Comparison of ENCODE assay signal across 9 cellular contexts in genomic region chr1:247639381-247639981, GRCh38. TPM values are rescaled to one million over a fixed set of nuclear protein-coding genes. Genes with fewer than 3 reads are reported as not detected.
DNase-seq lines count a peak whose midpoint lies in the region; ATAC-seq and TF ChIP-seq lines count a peak whose summit lies in the region.
"Had no signal": no experiment of that assay in that cellular context is flagged by ENCODE, and none has a peak within 500 bp of the region (broad histone marks: within the 10 kb centered on the region; RNA-seq: fewer than 3 reads in every experiment).

No MANE protein-coding gene starts in this region.

- peak; percentile 25 for TF ChIP-seq POLR2A in transverse colon (IDR thresholded peaks at IDR 0.05)

- POLR2A ChIA-PET in CD8-positive, alpha-beta T cell (lab: Charles Lee), result no interaction called here

- peak in 4 of 7 experiments; percentile 2 to 22 (median 14) for DNase-seq in CD8-positive, alpha-beta T cell
- DNase-seq in T1000 (lab: John Stamatoyannopoulos, UW), result peak; percentile 87
- peak in 1 of 2 donors; percentile 16 for DNase-seq in fibroblast of lung (ENCODE audit: low read depth in 2 of 2)
- peak; percentile 69 for DNase-seq in neural crest cell (ENCODE audit: low read depth, low spot score)
- peak; percentile 90 for DNase-seq in transverse colon

- no peaks in the 10 kb centered on the region for H3K9me3 Mint-ChIP-seq in CD8-positive, alpha-beta T cell
- H3K9me3 Mint-ChIP-seq in neural crest cell, result peaks cover 5% of the 10 kb centered on the region

- H3K27me3 ChIP-seq in CD8-positive, alpha-beta T cell (ENCODE audit: insufficient read depth, low read length), result no peaks in the 10 kb centered on the region
- H3K27me3 ChIP-seq in fibroblast of lung (ENCODE audit: control insufficient read depth, insufficient read depth, low read length) (no peaks in the 10 kb centered on the region), transverse colon (no peaks in the 10 kb centered on the region)

- WGBS in transverse colon (ENCODE audit: low coverage in 1 of 2), 2 donors, result 38% methylated on average over 35 of the region's 55 CpGs; no CpG with 5 or more reads in 1 of the 2 donors

- TF ChIP-seq EP300 in transverse colon (IDR thresholded peaks at IDR 0.05; ENCODE audit: low read depth), result no peak

- no peak overlapping the region for H3K27ac Mint-ChIP-seq in CD8-positive, alpha-beta T cell
- no peak overlapping the region for H3K27ac Mint-ChIP-seq in neural crest cell (ENCODE audit: unreplicated experiment)

- peak overlapping the region; percentile 33 for H3K4me3 Mint-ChIP-seq in CD8-positive, alpha-beta T cell
- peak overlapping the region; percentile 56 for H3K4me3 Mint-ChIP-seq in neural crest cell

- in situ Hi-C loops in transverse colon (cut with MboI; ENCODE audit: low pct_ligation_motif_present in 1 of 4, low pct_unique_long_range_greater_than_20kb in 1 of 4, low sequenced_read_pairs in 3 of 4), result no loop called here

- H4K20me1 ChIP-seq in fibroblast of lung (ENCODE audit: control insufficient read depth, extremely low read depth, insufficient read depth, low read length), result no peaks in the 10 kb centered on the region

- TF ChIP-seq CTCF in CD8-positive, alpha-beta T cell (IDR thresholded peaks at IDR 0.05), result no peak
- TF ChIP-seq CTCF in fibroblast of lung (conservative IDR thresholded peaks at IDR 0.05 in 1 of 2, IDR thresholded peaks at IDR 0.05 in 1 of 2; ENCODE audit: low read depth in 1 of 2, low read length in 2 of 2) (no peak), neural crest cell (conservative IDR thresholded peaks at IDR 0.05) (no peak), transverse colon (IDR thresholded peaks at IDR 0.05) (no peak)

- no peaks in the 10 kb centered on the region for H3K36me3 Mint-ChIP-seq in CD8-positive, alpha-beta T cell
- H3K36me3 Mint-ChIP-seq in neural crest cell (ENCODE audit: low read depth), result no peaks in the 10 kb centered on the region

- H3K9ac ChIP-seq in fibroblast of lung (ENCODE audit: insufficient read depth, low read length), result peak overlapping the region; percentile 31

- no peaks in the 10 kb centered on the region for H3K4me1 ChIP-seq in CD8-positive, alpha-beta T cell (ENCODE audit: insufficient read depth, low read length)
- no peaks in the 10 kb centered on the region for H3K4me1 ChIP-seq in fibroblast of lung (ENCODE audit: control insufficient read depth, extremely low read depth, insufficient read depth, low read length)
- H3K4me1 ChIP-seq in transverse colon, result peaks cover 0 to 9% (median 3%) of the 10 kb centered on the region in 4 donors

- no peak overlapping the region for H3K27ac ChIP-seq in CD8-positive, alpha-beta T cell (ENCODE audit: low read depth, low read length)
- H3K27ac ChIP-seq in fibroblast of lung (ENCODE audit: insufficient read depth, low read length) (no peak overlapping the region), transverse colon (peak overlapping the region; percentile 58 to 89 (median 79))

- intact Hi-C loops in CD8-positive, alpha-beta T cell (cut with DNase I, micrococcal nuclease), result no loop called here
- intact Hi-C loops in transverse colon (cut with DNase I; ENCODE audit: low total_unique reads), result no loop called here

- H3K36me3 ChIP-seq in CD8-positive, alpha-beta T cell (ENCODE audit: insufficient read depth, low read length), result no peaks in the 10 kb centered on the region
- H3K36me3 ChIP-seq in fibroblast of lung (ENCODE audit: control insufficient read depth, insufficient read depth, low read length), result no peaks in the 10 kb centered on the region
- no peaks in the 10 kb centered on the region for H3K36me3 ChIP-seq in transverse colon

- no peak overlapping the region for H2AFZ ChIP-seq in fibroblast of lung (ENCODE audit: low read length)

- no peaks in the 10 kb centered on the region for H3K79me2 ChIP-seq in fibroblast of lung (ENCODE audit: control insufficient read depth, insufficient read depth, low read length)

- H3K4me2 ChIP-seq in fibroblast of lung (ENCODE audit: extremely low read depth, insufficient read depth, low read length), result no peak overlapping the region

- H3K4me3 ChIP-seq in CD8-positive, alpha-beta T cell (ENCODE audit: low read depth, low read length), result no peak overlapping the region
- H3K4me3 ChIP-seq in fibroblast of lung (replicated peaks in 1 of 4; ENCODE audit: control extremely low read depth in 1 of 4, insufficient read depth in 1 of 4, low read depth in 3 of 4, low read length in 4 of 4), result peak overlapping the region in 1 of 4 experiments; percentile 14
- H3K4me3 ChIP-seq in transverse colon, result peak overlapping the region; percentile 31 to 47 (median 38)

- peaks cover 2% of the 10 kb centered on the region for H3K4me1 Mint-ChIP-seq in CD8-positive, alpha-beta T cell (ENCODE audit: low read depth)
- H3K4me1 Mint-ChIP-seq in neural crest cell, result peaks cover 14% of the 10 kb centered on the region

- peak; percentile 70 for ATAC-seq in CD8-positive, alpha-beta T cell
- no peak for ATAC-seq in GM21619 (IDR thresholded peaks at IDR 0.05; ENCODE audit: unreplicated experiment)
- ATAC-seq in GM19023 (IDR thresholded peaks at IDR 0.05; ENCODE audit: unreplicated experiment), result no peak
- no peak for ATAC-seq in GM21825 (IDR thresholded peaks at IDR 0.05; ENCODE audit: unreplicated experiment)

- H3K9me3 ChIP-seq in CD8-positive, alpha-beta T cell (ENCODE audit: low read length), result no peaks in the 10 kb centered on the region
- no peaks in the 10 kb centered on the region for H3K9me3 ChIP-seq in fibroblast of lung (ENCODE audit: control insufficient read depth, insufficient read depth, low read depth, low read length)
- H3K9me3 ChIP-seq in transverse colon, result no peaks in the 10 kb centered on the region

- H3K27me3 Mint-ChIP-seq in CD8-positive, alpha-beta T cell (ENCODE audit: low read depth), result peaks cover 30% of the 10 kb centered on the region
- no peaks in the 10 kb centered on the region for H3K27me3 Mint-ChIP-seq in neural crest cell (ENCODE audit: low read depth)

- CTCF ChIA-PET in CD8-positive, alpha-beta T cell (lab: Charles Lee), result no interaction called here

RNA-seq across cellular contexts. Expression of gene OR2G3, which starts 34.1 kb away (rescaled TPM):
- total RNA-seq in CD8-positive, alpha-beta T cell, result not detected
- total RNA-seq in fibroblast of lung, result not detected in 2 replicates
- polyA plus RNA-seq in fibroblast of lung, result not detected in 2 replicates
- polyA plus RNA-seq in fibroblast of lung (2012), result not detected in 2 replicates
- not detected in 2 replicates for polyA minus RNA-seq in fibroblast of lung (ENCODE audit: low replicate concordance)
- not detected in 2 replicates for total RNA-seq in neural crest cell
- total RNA-seq in transverse colon, result not detected
- total RNA-seq: myocyte had no signal

RNA-seq across cellular contexts. Expression of gene OR13G1, which starts 40.1 kb away (rescaled TPM):
- total RNA-seq in CD8-positive, alpha-beta T cell, result not detected
- not detected in 2 replicates for total RNA-seq in fibroblast of lung
- polyA plus RNA-seq in fibroblast of lung, result not detected in 2 replicates
- polyA plus RNA-seq in fibroblast of lung (2012), result not detected in 2 replicates
- not detected in 2 replicates for polyA minus RNA-seq in fibroblast of lung (ENCODE audit: low replicate concordance)
- total RNA-seq in neural crest cell, result not detected in 2 replicates
- not detected for total RNA-seq in transverse colon
- total RNA-seq: myocyte had no signal

RNA-seq across cellular contexts. Expression of gene OR2G2, which starts 51.3 kb away (rescaled TPM):
- not detected for total RNA-seq in CD8-positive, alpha-beta T cell
- total RNA-seq in fibroblast of lung, result not detected in 2 replicates
- polyA plus RNA-seq in fibroblast of lung, result not detected in 2 replicates
- not detected in 2 replicates for polyA plus RNA-seq in fibroblast of lung (2012)
- polyA minus RNA-seq in fibroblast of lung (ENCODE audit: low replicate concordance), result not detected in 2 replicates
- total RNA-seq in neural crest cell, result not detected in 2 replicates
- not detected for total RNA-seq in transverse colon
- total RNA-seq: myocyte had no signal

Comparison
In these comparisons a context has a peak if more than half of its experiments do, and no peak if none do; other contexts are left out.
1. H3K27ac ChIP-seq: peak in transverse colon (4 of 4); none in CD8-positive, alpha-beta T cell (single experiment) and fibroblast of lung (single experiment).